In the genomic region with DNA sequence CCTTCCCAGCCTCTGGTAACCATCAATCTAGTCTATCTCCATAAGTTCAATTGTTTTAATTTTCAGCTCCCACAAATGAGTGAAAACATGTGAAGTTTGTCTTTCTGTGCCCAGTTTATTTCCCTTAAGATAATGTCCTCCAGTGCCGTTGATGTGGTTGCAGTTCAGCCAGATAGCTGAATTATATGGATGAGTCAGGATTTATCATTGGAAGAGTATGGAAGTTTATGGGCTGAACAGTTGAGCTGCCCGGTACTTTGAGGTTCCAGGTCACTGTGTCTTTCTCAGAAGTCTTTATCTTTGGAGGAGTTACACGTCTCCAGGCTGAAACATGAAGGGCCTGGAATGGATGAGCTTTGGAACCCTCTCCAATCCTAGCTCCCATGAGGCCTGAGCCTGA, we compare ENCODE assay signal across 25 cellular contexts.
DNase-seq lines count a peak whose midpoint lies in the region; ATAC-seq, FAIRE-seq and TF ChIP-seq lines count a peak whose summit lies in the region.
"Had no signal": no experiment of that assay in that cellular context is flagged by ENCODE, and none has a peak within 500 bp of the region (broad histone marks: within the 10 kb centered on the region; RNA-seq: fewer than 3 reads in every experiment).

No MANE protein-coding gene starts in this region.

- no peak overlapping the region for H3K4me2 ChIP-seq in K562 (ENCODE audit: insufficient read depth, low read length)

- CTCF ChIA-PET in K562 (lab: Yijun Ruan, JAX; ENCODE audit: low intra/inter-chr PET ratio) = no interaction called here

- H3K4me3 Mint-ChIP-seq in mesothelial cell of epicardium = no peak overlapping the region
- H3K4me3 Mint-ChIP-seq: CD4-positive, CD25-positive, alpha-beta regulatory T cell had no signal

- H3K9me3 ChIP-seq in K562 (replicated peaks; ENCODE audit: control insufficient read depth, insufficient read depth, low read depth, low read length) = no peaks in the 10 kb centered on the region
- H3K9me3 ChIP-seq: BE2C, Caco-2, HAP-1, Peyer's patch had no signal

- no TSS peak for BruUV-seq in K562 (replicated peaks; lab: Mats Ljungman, UMichigan)

- no peak for TF ChIP-seq EP300 in K562 (IDR thresholded peaks at IDR 0.05; ENCODE audit: low read length)

- TF ChIP-seq RAD21 in K562 (CRISPR knock-in tag; conservative IDR thresholded peaks at IDR 0.05 in 1 of 2, IDR thresholded peaks at IDR 0.05 in 1 of 2) = no peak

- in situ Hi-C loops in K562 (cut with MboI) = no loop called here

- ATAC-seq in K562 (no peak), foreskin keratinocyte (peak; percentile 70)

- H3K9ac ChIP-seq in K562 (ENCODE audit: insufficient read depth in 1 of 2, low read depth in 2 of 2, low read length in 2 of 2) = no peak overlapping the region

- H3K36me3 Mint-ChIP-seq in mesothelial cell of epicardium = no peaks in the 10 kb centered on the region
- H3K36me3 Mint-ChIP-seq: CD4-positive, CD25-positive, alpha-beta regulatory T cell had no signal

- H3K4me1 Mint-ChIP-seq in mesothelial cell of epicardium = no peaks in the 10 kb centered on the region
- H3K4me1 Mint-ChIP-seq: CD4-positive, CD25-positive, alpha-beta regulatory T cell had no signal

- TF ChIP-seq POLR2A in K562 (conservative IDR thresholded peaks at IDR 0.05) = no peak

- H3K27ac ChIP-seq in K562 (ENCODE audit: extremely low read depth, low read depth, low read length) (no peak overlapping the region), foreskin keratinocyte (no peak overlapping the region)
- H3K27ac ChIP-seq: Peyer's patch had no signal

- no peaks in the 10 kb centered on the region for H3K36me3 ChIP-seq in K562 (ENCODE audit: control insufficient read depth, insufficient read depth, low read length)
- H3K36me3 ChIP-seq: BE2C, HAP-1, Peyer's patch had no signal

- no peak for TF ChIP-seq CTCF in AG09309 (IDR thresholded peaks at IDR 0.05; ENCODE audit: control insufficient read depth, insufficient read depth, low read depth, low read length, missing control alignments)
- no peak for TF ChIP-seq CTCF in K562 (IDR thresholded peaks at IDR 0.05 in 2 of 3, conservative IDR thresholded peaks at IDR 0.05 in 1 of 3; ENCODE audit: insufficient read depth in 2 of 3, low read depth in 1 of 3, low read length in 3 of 3)
- TF ChIP-seq CTCF in foreskin keratinocyte (conservative IDR thresholded peaks at IDR 0.05) = no peak
- no peak for TF ChIP-seq CTCF in mesothelial cell of epicardium (IDR thresholded peaks at IDR 0.05; ENCODE audit: unreplicated experiment)

- H3K27me3 ChIP-seq in K562 (ENCODE audit: control insufficient read depth in 2 of 2, insufficient read depth in 2 of 2, low read length in 2 of 2) (peaks cover 0 to 12% of the 10 kb centered on the region in 2 experiments; a peak in 2 of 5 replicates), foreskin keratinocyte (no peaks in the 10 kb centered on the region)
- H3K27me3 ChIP-seq: Peyer's patch had no signal

- POLR2A ChIA-PET in K562 (lab: Yijun Ruan, JAX) = no interaction called here

- no peak overlapping the region for H3K27ac Mint-ChIP-seq in mesothelial cell of epicardium
- H3K27ac Mint-ChIP-seq: CD4-positive, CD25-positive, alpha-beta regulatory T cell had no signal

- intact Hi-C loops in K562 (cut with micrococcal nuclease) = no loop called here

- WGBS in K562 (ENCODE audit: insufficient coverage, low coverage, missing lambda C conversion rate) = 4% methylated on average over 3 of the region's 3 CpGs

- peaks cover 46% of the 10 kb centered on the region for H3K27me3 Mint-ChIP-seq in mesothelial cell of epicardium (ENCODE audit: low read depth)

- FAIRE-seq in K562 (lab: Jason Lieb, UNC) = no peak
- FAIRE-seq: GM19239, HTR-8/SVneo had no signal

- no peak overlapping the region for H3K4me3 ChIP-seq in AG09309 (ENCODE audit: control insufficient read depth, low read depth, low read length)
- H3K4me3 ChIP-seq in K562 = no peak overlapping the region
- H3K4me3 ChIP-seq: HAP-1, Peyer's patch had no signal

- no peaks in the 10 kb centered on the region for H3K79me2 ChIP-seq in K562 (ENCODE audit: control insufficient read depth, insufficient read depth, low read length)

- no peaks in the 10 kb centered on the region for H3K9me1 ChIP-seq in K562 (ENCODE audit: control insufficient read depth, insufficient read depth, low read length)

- no peaks in the 10 kb centered on the region for H3K9me3 Mint-ChIP-seq in mesothelial cell of epicardium
- H3K9me3 Mint-ChIP-seq: CD4-positive, CD25-positive, alpha-beta regulatory T cell had no signal

- no peak overlapping the region for H2AFZ ChIP-seq in K562 (ENCODE audit: low read depth, low read length)

- H3K4me1 ChIP-seq in K562 (replicated peaks in 1 of 2; ENCODE audit: control insufficient read depth in 2 of 2, insufficient read depth in 2 of 2, low read length in 2 of 2) (no peaks in the 10 kb centered on the region; a peak in 1 of 5 replicates), foreskin keratinocyte (no peaks in the 10 kb centered on the region)
- H3K4me1 ChIP-seq: BE2C, Caco-2, HAP-1, Peyer's patch had no signal

- no peaks in the 10 kb centered on the region for H4K20me1 ChIP-seq in K562 (replicated peaks; ENCODE audit: control insufficient read depth, insufficient read depth, low read length)

- DNase-seq in AG09309 (ENCODE audit: low read depth) (peak; percentile 10), HS-5 (ENCODE audit: low read depth) (peak; percentile 43), K562 (ENCODE audit: extremely low read depth in 1 of 4, low spot score in 3 of 4) (no peak), foreskin keratinocyte (peak in 1 of 2 donors; percentile 12), mesothelial cell of epicardium (ENCODE audit: low spot score in 2 of 2, unreplicated experiment in 2 of 2) (no peak), NCI-H1092 treated with DMSO at 0.1 percent for 48 hours (lab: John Stamatoyannopoulos, UW) (no peak), COLO829 (ENCODE audit: low spot score) (no peak), retina (no peak)
- DNase-seq: 8988T; BE2C; Caco-2; CD4-positive, CD25-positive, alpha-beta regulatory T cell; DMS153; MV-4-11; NCI-H1694; NCI-H2081; NCI-H2171; NCI-H345; NCI-H524; NCI-H82; Peyer's patch; Right ventricle myocardium superior had no signal

TF ChIP-seq in K562, 482 proteins besides CTCF, POLR2A, EP300 and RAD21 (continues in another document):
- TF ChIP-seq TCF7L2 (IDR thresholded peaks at IDR 0.05; ENCODE audit: low read depth, low read length) (no peak), FOXK1 (CRISPR knock-in tag; IDR thresholded peaks at IDR 0.05; ENCODE audit: borderline replicate concordance) (no peak), FOSL1 (tag; conservative IDR thresholded peaks at IDR 0.05) (peak; percentile 57), FOS (IDR thresholded peaks at IDR 0.05; ENCODE audit: extremely low read depth, insufficient read length) (no peak), KHSRP (IDR thresholded peaks at IDR 0.05) (no peak)
- TF ChIP-seq, protein P1, sequence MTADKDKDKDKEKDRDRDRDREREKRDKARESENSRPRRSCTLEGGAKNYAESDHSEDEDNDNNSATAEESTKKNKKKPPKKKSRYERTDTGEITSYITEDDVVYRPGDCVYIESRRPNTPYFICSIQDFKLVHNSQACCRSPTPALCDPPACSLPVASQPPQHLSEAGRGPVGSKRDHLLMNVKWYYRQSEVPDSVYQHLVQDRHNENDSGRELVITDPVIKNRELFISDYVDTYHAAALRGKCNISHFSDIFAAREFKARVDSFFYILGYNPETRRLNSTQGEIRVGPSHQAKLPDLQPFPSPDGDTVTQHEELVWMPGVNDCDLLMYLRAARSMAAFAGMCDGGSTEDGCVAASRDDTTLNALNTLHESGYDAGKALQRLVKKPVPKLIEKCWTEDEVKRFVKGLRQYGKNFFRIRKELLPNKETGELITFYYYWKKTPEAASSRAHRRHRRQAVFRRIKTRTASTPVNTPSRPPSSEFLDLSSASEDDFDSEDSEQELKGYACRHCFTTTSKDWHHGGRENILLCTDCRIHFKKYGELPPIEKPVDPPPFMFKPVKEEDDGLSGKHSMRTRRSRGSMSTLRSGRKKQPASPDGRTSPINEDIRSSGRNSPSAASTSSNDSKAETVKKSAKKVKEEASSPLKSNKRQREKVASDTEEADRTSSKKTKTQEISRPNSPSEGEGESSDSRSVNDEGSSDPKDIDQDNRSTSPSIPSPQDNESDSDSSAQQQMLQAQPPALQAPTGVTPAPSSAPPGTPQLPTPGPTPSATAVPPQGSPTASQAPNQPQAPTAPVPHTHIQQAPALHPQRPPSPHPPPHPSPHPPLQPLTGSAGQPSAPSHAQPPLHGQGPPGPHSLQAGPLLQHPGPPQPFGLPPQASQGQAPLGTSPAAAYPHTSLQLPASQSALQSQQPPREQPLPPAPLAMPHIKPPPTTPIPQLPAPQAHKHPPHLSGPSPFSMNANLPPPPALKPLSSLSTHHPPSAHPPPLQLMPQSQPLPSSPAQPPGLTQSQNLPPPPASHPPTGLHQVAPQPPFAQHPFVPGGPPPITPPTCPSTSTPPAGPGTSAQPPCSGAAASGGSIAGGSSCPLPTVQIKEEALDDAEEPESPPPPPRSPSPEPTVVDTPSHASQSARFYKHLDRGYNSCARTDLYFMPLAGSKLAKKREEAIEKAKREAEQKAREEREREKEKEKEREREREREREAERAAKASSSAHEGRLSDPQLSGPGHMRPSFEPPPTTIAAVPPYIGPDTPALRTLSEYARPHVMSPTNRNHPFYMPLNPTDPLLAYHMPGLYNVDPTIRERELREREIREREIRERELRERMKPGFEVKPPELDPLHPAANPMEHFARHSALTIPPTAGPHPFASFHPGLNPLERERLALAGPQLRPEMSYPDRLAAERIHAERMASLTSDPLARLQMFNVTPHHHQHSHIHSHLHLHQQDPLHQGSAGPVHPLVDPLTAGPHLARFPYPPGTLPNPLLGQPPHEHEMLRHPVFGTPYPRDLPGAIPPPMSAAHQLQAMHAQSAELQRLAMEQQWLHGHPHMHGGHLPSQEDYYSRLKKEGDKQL (CRISPR knock-in tag; IDR thresholded peaks at IDR 0.05; ENCODE audit: borderline replicate concordance) = no peak

Comparison
In these comparisons a context has a peak if more than half of its experiments do, and no peak if none do; other contexts are left out.
1. DNase-seq: peak in AG09309 (single experiment) and HS-5 (single experiment); none in K562 (0 of 4), mesothelial cell of epicardium (0 of 2), NCI-H1092 treated with DMSO at 0.1 percent for 48 hours (single experiment), COLO829 (single experiment) and retina (single experiment).